ENCODE assay signal across 14 cellular contexts in the genomic region with DNA sequence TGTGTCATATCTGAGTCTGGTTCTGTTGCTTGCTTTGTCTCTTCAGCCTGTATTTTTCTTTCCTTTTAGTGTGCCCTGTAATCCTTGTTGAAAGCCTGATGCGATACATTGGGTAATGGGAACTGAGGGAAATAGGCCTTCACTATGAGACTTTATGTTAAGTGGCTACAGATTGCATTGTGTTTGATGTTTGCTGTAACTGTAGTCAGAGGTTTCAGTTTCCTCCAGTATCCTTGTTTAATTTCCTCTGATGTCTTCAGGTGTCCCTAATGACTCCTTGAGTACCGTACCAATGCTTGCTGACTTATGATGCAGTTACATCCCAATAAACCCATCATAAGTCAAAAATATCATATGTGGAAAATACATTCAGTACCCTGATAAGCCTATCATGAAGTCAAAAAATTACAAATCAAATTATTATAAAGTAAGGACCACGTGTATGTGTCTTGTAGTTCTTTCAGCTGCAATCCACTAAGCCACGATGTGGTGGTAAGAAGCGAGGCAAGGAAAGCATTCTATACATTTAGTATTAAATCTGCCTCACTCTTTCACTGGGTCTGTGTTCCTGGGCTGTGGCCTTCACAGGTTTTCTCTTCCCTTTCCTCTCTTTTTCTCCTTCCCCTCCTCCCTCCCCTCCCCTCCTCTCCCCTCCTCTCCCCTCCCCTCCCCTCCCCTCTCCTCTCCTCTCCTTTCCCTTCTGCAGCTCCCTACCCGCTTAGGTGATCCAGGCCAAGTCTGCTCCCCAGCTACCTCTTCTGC. TPM values are rescaled to one million over a fixed set of nuclear protein-coding genes. Genes with fewer than 3 reads are reported as not detected.
"Had no signal": no experiment of that assay in that cellular context is flagged by ENCODE, and none has a peak within 500 bp of the region (broad histone marks: within the 10 kb centered on the region; RNA-seq: fewer than 3 reads in every experiment).

No MANE protein-coding gene starts in this region.

- H3K4me1 Mint-ChIP-seq: endodermal cell had no signal

- H3K36me3 ChIP-seq: left ventricle myocardium inferior, prostate gland, upper lobe of right lung had no signal

- H3K27me3 ChIP-seq: upper lobe of right lung had no signal

- H3K27ac Mint-ChIP-seq: endodermal cell, nephron progenitor cell had no signal

- H3K4me1 ChIP-seq: prostate gland, upper lobe of right lung had no signal

- H3K9me3 ChIP-seq: left ventricle myocardium inferior, prostate gland, upper lobe of right lung had no signal

- H3K4me3 Mint-ChIP-seq: endodermal cell, nephron progenitor cell had no signal

- H3K4me3 ChIP-seq: left ventricle myocardium inferior, prostate gland, upper lobe of right lung had no signal

- ATAC-seq: sciatic nerve, upper lobe of right lung had no signal

- DNase-seq: activated CD4-positive, alpha-beta T cell treated with anti-CD3 and anti-CD28 coated beads for 1 hour; activated gamma-delta T cell treated with Interleukin-2 at 50 U/mL for 16 hours; anterior cingulate cortex; cerebellar nuclear complex; dermis blood vessel endothelial cell; endodermal cell; erythroblast; left ventricle myocardium inferior; mesenchymal stem cell; nephron progenitor cell; T-helper 9 cell; upper lobe of right lung had no signal

- H3K27ac ChIP-seq: left ventricle myocardium inferior, prostate gland, upper lobe of right lung had no signal

RNA-seq across cellular contexts. Expression of gene GIMAP6, which starts 13.3 kb away (rescaled TPM):
- total RNA-seq: endodermal cell had no signal

RNA-seq across cellular contexts. Expression of gene GIMAP2, which starts 40.1 kb away (rescaled TPM):
- total RNA-seq: endodermal cell had no signal
